ENCODE assay signal across 11 cellular contexts in genomic region chr1:66243548-66244130, GRCh38.
A peak's percentile ranks its signal among the peaks of the same experiment; 100 is the strongest.
DNase-seq lines count a peak whose midpoint lies in the region; ATAC-seq and TF ChIP-seq lines count a peak whose summit lies in the region.
"Had no signal": no experiment of that assay in that cellular context is flagged by ENCODE, and none has a peak within 500 bp of the region (broad histone marks: within the 10 kb centered on the region; RNA-seq: fewer than 3 reads in every experiment).

No MANE protein-coding gene starts in this region.

- H3K27me3 Mint-ChIP-seq in CD4-positive, alpha-beta T cell, result no peaks in the 10 kb centered on the region

- ATAC-seq in HG03354 (IDR thresholded peaks at IDR 0.05; ENCODE audit: poor library complexity, severe bottlenecking, unreplicated experiment), result peak; percentile 53
- ATAC-seq in CD4-positive, alpha-beta T cell (ENCODE audit: poor library complexity), result no peak

- H3K4me3 Mint-ChIP-seq in CD4-positive, alpha-beta T cell, result no peak overlapping the region
- H3K4me3 Mint-ChIP-seq: nephron had no signal

- no peak for TF ChIP-seq CTCF in CD4-positive, alpha-beta T cell (IDR thresholded peaks at IDR 0.05)

- peak; percentile 39 for DNase-seq in stimulated activated CD4-positive, alpha-beta T cell treated with anti-CD3 and anti-CD28 coated beads, Interleukin-4, amount 100 ng/mL, for 24 hours
- no peak for DNase-seq in stimulated activated CD4-positive, alpha-beta T cell treated with anti-CD3 and anti-CD28 coated beads, Interleukin-1b, Interleukin-23, amount 100 ng/mL, for 48 hours
- DNase-seq in amniotic epithelial cell (ENCODE audit: low read depth) (peak; percentile 49), mesenteric fat pad (ENCODE audit: low spot score) (no peak), ACHN (no peak), NCI-H2171 (lab: John Stamatoyannopoulos, UW) (no peak)
- DNase-seq in CD4-positive, alpha-beta T cell, result no peak
- DNase-seq: effector CD8-positive, alpha-beta T cell had no signal

- H3K9me3 Mint-ChIP-seq in CD4-positive, alpha-beta T cell, result no peaks in the 10 kb centered on the region
- H3K9me3 Mint-ChIP-seq: nephron had no signal

- H3K36me3 Mint-ChIP-seq in CD4-positive, alpha-beta T cell (ENCODE audit: low read depth), result no peaks in the 10 kb centered on the region

- no peaks in the 10 kb centered on the region for H3K27me3 ChIP-seq in CD4-positive, alpha-beta T cell (ENCODE audit: control insufficient read depth, insufficient read depth, low read length)
- H3K27me3 ChIP-seq: BE2C had no signal

- POLR2A ChIA-PET in CD4-positive, alpha-beta T cell (lab: Charles Lee), result interaction anchor here (2.4 kb wide), 1 partner anchor 202 kb away, joined by 16 read pairs; no protein-coding TSS in a partner anchor

- no peak overlapping the region for H3K27ac ChIP-seq in CD4-positive, alpha-beta T cell (ENCODE audit: low read depth, low read length)

- peaks cover 12% of the 10 kb centered on the region for H3K4me1 Mint-ChIP-seq in CD4-positive, alpha-beta T cell (ENCODE audit: low read depth)

- CTCF ChIA-PET in CD4-positive, alpha-beta T cell (lab: Charles Lee), result interaction anchor here (0.9 to 18.2 kb wide), 11 partner anchors 17 to 287 kb away, joined by 3 to 172 read pairs (median 6); no protein-coding TSS in a partner anchor

- in situ Hi-C loops in ACHN (cut with HindIII; ENCODE audit: low pct_ligation_motif_present, low pct_unique_long_range_greater_than_20kb, low sequenced_read_pairs), result loop anchor here (25.0 kb wide), 1 partner anchor 281 kb away; no protein-coding TSS in a partner anchor

- intact Hi-C loops in CD4-positive, alpha-beta T cell (cut with DNase I, micrococcal nuclease), result loop anchor here (2.0 to 10.0 kb wide), 3 partner anchors 29 to 829 kb away; no protein-coding TSS in a partner anchor

- H3K27ac Mint-ChIP-seq in CD4-positive, alpha-beta T cell, result no peak overlapping the region
- H3K27ac Mint-ChIP-seq: nephron had no signal

- H3K9me3 ChIP-seq in CD4-positive, alpha-beta T cell (ENCODE audit: control insufficient read depth, low read length), result no peaks in the 10 kb centered on the region
- H3K9me3 ChIP-seq: BE2C had no signal

Comparison
In these comparisons a context has a peak if more than half of its experiments do, and no peak if none do; other contexts are left out.
1. DNase-seq: peak in stimulated activated CD4-positive, alpha-beta T cell treated with anti-CD3 and anti-CD28 coated beads, Interleukin-4, amount 100 ng/mL, for 24 hours (single experiment) and amniotic epithelial cell (single experiment); none in stimulated activated CD4-positive, alpha-beta T cell treated with anti-CD3 and anti-CD28 coated beads, Interleukin-1b, Interleukin-23, amount 100 ng/mL, for 48 hours (single experiment), mesenteric fat pad (single experiment), ACHN (single experiment), NCI-H2171 (single experiment) and CD4-positive, alpha-beta T cell (0 of 10).